1 cellular context compared by ENCODE assay signal in the genomic region with DNA sequence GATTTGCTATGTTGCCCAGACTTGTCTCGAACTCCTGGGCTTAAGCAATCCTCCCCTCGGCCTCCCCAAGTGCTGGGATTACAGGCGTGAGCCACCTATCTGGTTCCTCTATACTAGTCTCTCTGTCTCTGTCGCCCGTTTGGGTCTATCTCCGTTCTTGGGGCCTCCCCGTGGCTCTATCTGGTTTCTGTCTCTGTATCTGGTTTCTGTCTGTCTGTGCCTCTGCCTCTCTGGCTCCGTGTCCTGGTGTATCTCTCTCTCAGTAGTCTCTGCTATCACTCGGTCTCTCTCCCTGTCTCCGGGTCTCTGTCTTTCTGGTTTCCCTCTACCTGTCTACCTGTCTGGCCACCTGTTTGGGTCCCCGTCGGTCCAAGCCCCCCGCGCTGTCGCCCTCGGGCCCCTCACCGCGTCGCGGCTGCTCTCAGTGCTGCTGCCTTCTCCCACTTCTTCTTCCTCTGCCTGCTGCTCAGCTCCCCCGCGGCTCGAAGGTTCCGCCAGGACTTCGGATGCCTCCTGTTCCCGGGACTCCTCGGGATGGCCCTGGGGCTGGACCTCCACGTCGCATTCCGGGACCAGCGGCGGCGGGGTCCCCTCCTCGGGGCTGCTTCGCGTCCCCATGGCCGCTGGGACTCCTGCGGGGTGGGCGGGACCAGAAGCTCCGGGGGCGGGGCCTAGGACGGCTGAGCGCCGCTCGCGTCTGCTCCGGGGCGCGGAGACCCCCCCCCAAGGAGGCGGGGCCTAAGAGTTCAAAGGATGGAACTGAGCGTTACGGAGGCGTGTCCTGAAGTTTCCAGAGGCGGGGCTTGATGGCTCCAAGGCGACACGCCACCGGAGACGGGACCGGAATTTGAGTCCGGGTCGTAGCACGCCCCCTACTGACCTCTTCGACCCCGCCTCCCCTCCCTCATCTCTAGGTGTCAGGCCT.
A peak's percentile ranks its signal among the peaks of the same experiment; 100 is the strongest.
TF ChIP-seq lines count a peak whose summit lies in the region.

No MANE protein-coding gene starts in this region.

TF ChIP-seq in HepG2, 621 proteins besides CTCF, POLR2A, EP300 and RAD21 (continued from another document and continues in another):
- no peak for TF ChIP-seq HOXD1 (CRISPR knock-in tag; IDR thresholded peaks at IDR 0.05)
- no peak for TF ChIP-seq MEIS2 (CRISPR knock-in tag; IDR thresholded peaks at IDR 0.05)
- TF ChIP-seq PHF21A (CRISPR knock-in tag; IDR thresholded peaks at IDR 0.05), result 0 out of 2 replicates have a peak, but pooled peaks have one; percentile 10
- no peak for TF ChIP-seq NFYC (CRISPR knock-in tag; IDR thresholded peaks at IDR 0.05)
- TF ChIP-seq, protein P1, sequence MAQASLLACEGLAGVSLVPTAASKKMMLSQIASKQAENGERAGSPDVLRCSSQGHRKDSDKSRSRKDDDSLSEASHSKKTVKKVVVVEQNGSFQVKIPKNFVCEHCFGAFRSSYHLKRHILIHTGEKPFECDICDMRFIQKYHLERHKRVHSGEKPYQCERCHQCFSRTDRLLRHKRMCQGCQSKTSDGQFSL (CRISPR knock-in tag; IDR thresholded peaks at IDR 0.05), result peak; percentile 87
- no peak for TF ChIP-seq ZNF577 (CRISPR knock-in tag; IDR thresholded peaks at IDR 0.05; ENCODE audit: borderline replicate concordance, low read depth)
- TF ChIP-seq NFKB2 (CRISPR knock-in tag; IDR thresholded peaks at IDR 0.05; ENCODE audit: borderline replicate concordance), result no peak
- TF ChIP-seq EED (CRISPR knock-in tag; IDR thresholded peaks at IDR 0.05), result no peak; the same call in 1 of the 2 replicates
- no peak for TF ChIP-seq CENPT (CRISPR knock-in tag; IDR thresholded peaks at IDR 0.05; ENCODE audit: low read depth)
- no peak for TF ChIP-seq MATR3 (CRISPR knock-in tag; IDR thresholded peaks at IDR 0.05)
- TF ChIP-seq ZNF552 (CRISPR knock-in tag; IDR thresholded peaks at IDR 0.05; ENCODE audit: borderline replicate concordance), result 0 out of 2 replicates have a peak, but pooled peaks have one; percentile 50
- peak; percentile 71 for TF ChIP-seq SAP130 (CRISPR knock-in tag; IDR thresholded peaks at IDR 0.05; ENCODE audit: low read depth)
- TF ChIP-seq SNAI1 (CRISPR knock-in tag; IDR thresholded peaks at IDR 0.05; ENCODE audit: borderline replicate concordance), result peak; percentile 76
- TF ChIP-seq ZNF101 (CRISPR knock-in tag; IDR thresholded peaks at IDR 0.05; ENCODE audit: borderline replicate concordance, low read depth), result no peak
- TF ChIP-seq SALL1 (CRISPR knock-in tag; IDR thresholded peaks at IDR 0.05), result peak; percentile 25; the same call in 1 of the 2 replicates
- no peak for TF ChIP-seq RARA (CRISPR knock-in tag; IDR thresholded peaks at IDR 0.05)
- TF ChIP-seq FOSL1 (CRISPR knock-in tag; IDR thresholded peaks at IDR 0.05; ENCODE audit: borderline replicate concordance), result no peak
- TF ChIP-seq, protein P2, sequence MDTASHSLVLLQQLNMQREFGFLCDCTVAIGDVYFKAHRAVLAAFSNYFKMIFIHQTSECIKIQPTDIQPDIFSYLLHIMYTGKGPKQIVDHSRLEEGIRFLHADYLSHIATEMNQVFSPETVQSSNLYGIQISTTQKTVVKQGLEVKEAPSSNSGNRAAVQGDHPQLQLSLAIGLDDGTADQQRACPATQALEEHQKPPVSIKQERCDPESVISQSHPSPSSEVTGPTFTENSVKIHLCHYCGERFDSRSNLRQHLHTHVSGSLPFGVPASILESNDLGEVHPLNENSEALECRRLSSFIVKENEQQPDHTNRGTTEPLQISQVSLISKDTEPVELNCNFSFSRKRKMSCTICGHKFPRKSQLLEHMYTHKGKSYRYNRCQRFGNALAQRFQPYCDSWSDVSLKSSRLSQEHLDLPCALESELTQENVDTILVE (CRISPR knock-in tag; IDR thresholded peaks at IDR 0.05), result no peak
- no peak for TF ChIP-seq CBX1 (IDR thresholded peaks at IDR 0.05; ENCODE audit: low read depth)
- no peak for TF ChIP-seq SOX6 (IDR thresholded peaks at IDR 0.05)
- no peak for TF ChIP-seq SOX6 (CRISPR knock-in tag; IDR thresholded peaks at IDR 0.05)
- TF ChIP-seq SPEN (CRISPR knock-in tag; IDR thresholded peaks at IDR 0.05; ENCODE audit: low read depth), result peak; percentile 49; the same call in 1 of the 2 replicates
- TF ChIP-seq ZEB1 (IDR thresholded peaks at IDR 0.05; ENCODE audit: insufficient replicate concordance, low read depth), result peak; percentile 53
- no peak; the same call in 1 of the 2 replicates for TF ChIP-seq SALL2 (CRISPR knock-in tag; IDR thresholded peaks at IDR 0.05)
- TF ChIP-seq, protein P3, sequence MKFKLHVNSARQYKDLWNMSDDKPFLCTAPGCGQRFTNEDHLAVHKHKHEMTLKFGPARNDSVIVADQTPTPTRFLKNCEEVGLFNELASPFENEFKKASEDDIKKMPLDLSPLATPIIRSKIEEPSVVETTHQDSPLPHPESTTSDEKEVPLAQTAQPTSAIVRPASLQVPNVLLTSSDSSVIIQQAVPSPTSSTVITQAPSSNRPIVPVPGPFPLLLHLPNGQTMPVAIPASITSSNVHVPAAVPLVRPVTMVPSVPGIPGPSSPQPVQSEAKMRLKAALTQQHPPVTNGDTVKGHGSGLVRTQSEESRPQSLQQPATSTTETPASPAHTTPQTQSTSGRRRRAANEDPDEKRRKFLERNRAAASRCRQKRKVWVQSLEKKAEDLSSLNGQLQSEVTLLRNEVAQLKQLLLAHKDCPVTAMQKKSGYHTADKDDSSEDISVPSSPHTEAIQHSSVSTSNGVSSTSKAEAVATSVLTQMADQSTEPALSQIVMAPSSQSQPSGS (CRISPR knock-in tag; IDR thresholded peaks at IDR 0.05), result 0 out of 2 replicates have a peak, but pooled peaks have one; percentile 27
- no peak for TF ChIP-seq ZNF589 (CRISPR knock-in tag; conservative IDR thresholded peaks at IDR 0.05)
- no peak for TF ChIP-seq RNF2 (conservative IDR thresholded peaks at IDR 0.05; ENCODE audit: low read depth)
- no peak for TF ChIP-seq AGO1 (IDR thresholded peaks at IDR 0.05; ENCODE audit: low read depth, low read length, poor library complexity, severe bottlenecking)
- 0 out of 2 replicates have a peak, but pooled peaks have one; percentile 50 for TF ChIP-seq ZNF205 (CRISPR knock-in tag; IDR thresholded peaks at IDR 0.05)
- TF ChIP-seq, protein P4, sequence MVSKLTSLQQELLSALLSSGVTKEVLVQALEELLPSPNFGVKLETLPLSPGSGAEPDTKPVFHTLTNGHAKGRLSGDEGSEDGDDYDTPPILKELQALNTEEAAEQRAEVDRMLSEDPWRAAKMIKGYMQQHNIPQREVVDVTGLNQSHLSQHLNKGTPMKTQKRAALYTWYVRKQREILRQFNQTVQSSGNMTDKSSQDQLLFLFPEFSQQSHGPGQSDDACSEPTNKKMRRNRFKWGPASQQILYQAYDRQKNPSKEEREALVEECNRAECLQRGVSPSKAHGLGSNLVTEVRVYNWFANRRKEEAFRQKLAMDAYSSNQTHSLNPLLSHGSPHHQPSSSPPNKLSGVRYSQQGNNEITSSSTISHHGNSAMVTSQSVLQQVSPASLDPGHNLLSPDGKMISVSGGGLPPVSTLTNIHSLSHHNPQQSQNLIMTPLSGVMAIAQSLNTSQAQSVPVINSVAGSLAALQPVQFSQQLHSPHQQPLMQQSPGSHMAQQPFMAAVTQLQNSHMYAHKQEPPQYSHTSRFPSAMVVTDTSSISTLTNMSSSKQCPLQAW (CRISPR knock-in tag; IDR thresholded peaks at IDR 0.05), result no peak
- TF ChIP-seq, protein P5, sequence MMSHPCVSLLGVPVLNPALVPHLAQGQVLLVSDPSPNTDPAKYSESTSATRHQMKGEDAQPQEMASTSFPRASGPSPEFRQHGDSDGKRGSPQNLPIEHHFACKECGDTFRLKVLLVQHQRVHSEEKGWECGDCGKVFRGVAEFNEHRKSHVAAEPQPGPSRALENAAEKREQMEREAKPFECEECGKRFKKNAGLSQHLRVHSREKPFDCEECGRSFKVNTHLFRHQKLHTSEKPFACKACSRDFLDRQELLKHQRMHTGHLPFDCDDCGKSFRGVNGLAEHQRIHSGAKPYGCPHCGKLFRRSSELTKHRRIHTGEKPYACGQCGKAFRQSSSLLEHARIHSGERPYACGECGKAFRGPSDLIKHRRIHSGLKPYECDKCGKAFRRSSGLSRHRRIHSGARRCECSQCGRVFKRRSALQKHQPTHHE (CRISPR knock-in tag; IDR thresholded peaks at IDR 0.05; ENCODE audit: borderline replicate concordance), result 0 out of 2 replicates have a peak, but pooled peaks have one; percentile 39
- no peak for TF ChIP-seq ZNF354B (CRISPR knock-in tag; IDR thresholded peaks at IDR 0.05)
- 0 out of 2 replicates have a peak, but pooled peaks have one; percentile 15 for TF ChIP-seq FOXK1 (CRISPR knock-in tag; IDR thresholded peaks at IDR 0.05; ENCODE audit: borderline replicate concordance, low read depth)
- no peak for TF ChIP-seq TCF7 (IDR thresholded peaks at IDR 0.05; ENCODE audit: low read depth)
- no peak for TF ChIP-seq NCOA2 (CRISPR knock-in tag; IDR thresholded peaks at IDR 0.05)
- no peak for TF ChIP-seq SMAD3 (CRISPR knock-in tag; IDR thresholded peaks at IDR 0.05)
- peak; percentile 42 for TF ChIP-seq MED8 (CRISPR knock-in tag; IDR thresholded peaks at IDR 0.05; ENCODE audit: insufficient replicate concordance)
- no peak; the same call in 1 of the 2 replicates for TF ChIP-seq KMT2A (CRISPR knock-in tag; IDR thresholded peaks at IDR 0.05)
- 0 out of 2 replicates have a peak, but pooled peaks have one; percentile 3 for TF ChIP-seq ISX (CRISPR knock-in tag; conservative IDR thresholded peaks at IDR 0.05)
- TF ChIP-seq FOXC1 (CRISPR knock-in tag; IDR thresholded peaks at IDR 0.05; ENCODE audit: borderline replicate concordance), result no peak
- peak in 1 of 2 experiments; percentile 51; a peak in 2 of 4 replicates for TF ChIP-seq KLF16 (CRISPR knock-in tag; IDR thresholded peaks at IDR 0.05)
- TF ChIP-seq ZNF720 (CRISPR knock-in tag; IDR thresholded peaks at IDR 0.05), result no peak
- no peak for TF ChIP-seq ZBTB1 (CRISPR knock-in tag; IDR thresholded peaks at IDR 0.05; ENCODE audit: borderline replicate concordance)
- TF ChIP-seq DR1 (CRISPR knock-in tag; IDR thresholded peaks at IDR 0.05), result no peak
- no peak for TF ChIP-seq HOXA7 (CRISPR knock-in tag; IDR thresholded peaks at IDR 0.05)
- no peak for TF ChIP-seq ZFAT (CRISPR knock-in tag; conservative IDR thresholded peaks at IDR 0.05)
- TF ChIP-seq ZNF136 (CRISPR knock-in tag; IDR thresholded peaks at IDR 0.05; ENCODE audit: low read depth), result no peak
- TF ChIP-seq, protein P6, sequence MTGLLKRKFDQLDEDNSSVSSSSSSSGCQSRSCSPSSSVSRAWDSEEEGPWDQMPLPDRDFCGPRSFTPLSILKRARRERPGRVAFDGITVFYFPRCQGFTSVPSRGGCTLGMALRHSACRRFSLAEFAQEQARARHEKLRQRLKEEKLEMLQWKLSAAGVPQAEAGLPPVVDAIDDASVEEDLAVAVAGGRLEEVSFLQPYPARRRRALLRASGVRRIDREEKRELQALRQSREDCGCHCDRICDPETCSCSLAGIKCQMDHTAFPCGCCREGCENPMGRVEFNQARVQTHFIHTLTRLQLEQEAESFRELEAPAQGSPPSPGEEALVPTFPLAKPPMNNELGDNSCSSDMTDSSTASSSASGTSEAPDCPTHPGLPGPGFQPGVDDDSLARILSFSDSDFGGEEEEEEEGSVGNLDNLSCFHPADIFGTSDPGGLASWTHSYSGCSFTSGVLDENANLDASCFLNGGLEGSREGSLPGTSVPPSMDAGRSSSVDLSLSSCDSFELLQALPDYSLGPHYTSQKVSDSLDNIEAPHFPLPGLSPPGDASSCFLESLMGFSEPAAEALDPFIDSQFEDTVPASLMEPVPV (CRISPR knock-in tag; IDR thresholded peaks at IDR 0.05), result no peak
- TF ChIP-seq HCFC1 (IDR thresholded peaks at IDR 0.05; ENCODE audit: low read depth, low read length), result no peak
- TF ChIP-seq ZNF546 (CRISPR knock-in tag; conservative IDR thresholded peaks at IDR 0.05), result no peak
- TF ChIP-seq ZNF143 (CRISPR knock-in tag; IDR thresholded peaks at IDR 0.05), result no peak
- 0 out of 2 replicates have a peak, but pooled peaks have one; percentile 20 for TF ChIP-seq SMAD1 (CRISPR knock-in tag; IDR thresholded peaks at IDR 0.05; ENCODE audit: borderline replicate concordance, low read depth)
- TF ChIP-seq, protein P7, sequence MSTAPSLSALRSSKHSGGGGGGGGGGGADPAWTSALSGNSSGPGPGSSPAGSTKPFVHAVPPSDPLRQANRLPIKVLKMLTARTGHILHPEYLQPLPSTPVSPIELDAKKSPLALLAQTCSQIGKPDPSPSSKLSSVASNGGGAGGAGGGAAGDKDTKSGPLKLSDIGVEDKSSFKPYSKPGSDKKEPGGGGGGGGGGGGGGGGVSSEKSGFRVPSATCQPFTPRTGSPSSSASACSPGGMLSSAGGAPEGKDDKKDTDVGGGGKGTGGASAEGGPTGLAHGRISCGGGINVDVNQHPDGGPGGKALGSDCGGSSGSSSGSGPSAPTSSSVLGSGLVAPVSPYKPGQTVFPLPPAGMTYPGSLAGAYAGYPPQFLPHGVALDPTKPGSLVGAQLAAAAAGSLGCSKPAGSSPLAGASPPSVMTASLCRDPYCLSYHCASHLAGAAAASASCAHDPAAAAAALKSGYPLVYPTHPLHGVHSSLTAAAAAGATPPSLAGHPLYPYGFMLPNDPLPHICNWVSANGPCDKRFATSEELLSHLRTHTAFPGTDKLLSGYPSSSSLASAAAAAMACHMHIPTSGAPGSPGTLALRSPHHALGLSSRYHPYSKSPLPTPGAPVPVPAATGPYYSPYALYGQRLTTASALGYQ (CRISPR knock-in tag; IDR thresholded peaks at IDR 0.05), result 0 out of 2 replicates have a peak, but pooled peaks have one; percentile 4
- 0 out of 2 replicates have a peak, but pooled peaks have one; percentile 2 for TF ChIP-seq MXD4 (CRISPR knock-in tag; IDR thresholded peaks at IDR 0.05)
- TF ChIP-seq MAFG (CRISPR knock-in tag; IDR thresholded peaks at IDR 0.05), result no peak
- TF ChIP-seq, protein P8, sequence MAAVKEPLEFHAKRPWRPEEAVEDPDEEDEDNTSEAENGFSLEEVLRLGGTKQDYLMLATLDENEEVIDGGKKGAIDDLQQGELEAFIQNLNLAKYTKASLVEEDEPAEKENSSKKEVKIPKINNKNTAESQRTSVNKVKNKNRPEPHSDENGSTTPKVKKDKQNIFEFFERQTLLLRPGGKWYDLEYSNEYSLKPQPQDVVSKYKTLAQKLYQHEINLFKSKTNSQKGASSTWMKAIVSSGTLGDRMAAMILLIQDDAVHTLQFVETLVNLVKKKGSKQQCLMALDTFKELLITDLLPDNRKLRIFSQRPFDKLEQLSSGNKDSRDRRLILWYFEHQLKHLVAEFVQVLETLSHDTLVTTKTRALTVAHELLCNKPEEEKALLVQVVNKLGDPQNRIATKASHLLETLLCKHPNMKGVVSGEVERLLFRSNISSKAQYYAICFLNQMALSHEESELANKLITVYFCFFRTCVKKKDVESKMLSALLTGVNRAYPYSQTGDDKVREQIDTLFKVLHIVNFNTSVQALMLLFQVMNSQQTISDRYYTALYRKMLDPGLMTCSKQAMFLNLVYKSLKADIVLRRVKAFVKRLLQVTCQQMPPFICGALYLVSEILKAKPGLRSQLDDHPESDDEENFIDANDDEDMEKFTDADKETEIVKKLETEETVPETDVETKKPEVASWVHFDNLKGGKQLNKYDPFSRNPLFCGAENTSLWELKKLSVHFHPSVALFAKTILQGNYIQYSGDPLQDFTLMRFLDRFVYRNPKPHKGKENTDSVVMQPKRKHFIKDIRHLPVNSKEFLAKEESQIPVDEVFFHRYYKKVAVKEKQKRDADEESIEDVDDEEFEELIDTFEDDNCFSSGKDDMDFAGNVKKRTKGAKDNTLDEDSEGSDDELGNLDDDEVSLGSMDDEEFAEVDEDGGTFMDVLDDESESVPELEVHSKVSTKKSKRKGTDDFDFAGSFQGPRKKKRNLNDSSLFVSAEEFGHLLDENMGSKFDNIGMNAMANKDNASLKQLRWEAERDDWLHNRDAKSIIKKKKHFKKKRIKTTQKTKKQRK (IDR thresholded peaks at IDR 0.05; ENCODE audit: low read length), result no peak
- no peak for TF ChIP-seq CHD4 (IDR thresholded peaks at IDR 0.05; ENCODE audit: borderline replicate concordance, low read length)
- peak; percentile 55; the same call in 1 of the 2 replicates for TF ChIP-seq POLR2G (IDR thresholded peaks at IDR 0.05; ENCODE audit: low read depth, low read length)
- peak; percentile 14; the same call in 1 of the 2 replicates for TF ChIP-seq ZNF782 (CRISPR knock-in tag; IDR thresholded peaks at IDR 0.05; ENCODE audit: borderline replicate concordance)
